In the genomic region with DNA sequence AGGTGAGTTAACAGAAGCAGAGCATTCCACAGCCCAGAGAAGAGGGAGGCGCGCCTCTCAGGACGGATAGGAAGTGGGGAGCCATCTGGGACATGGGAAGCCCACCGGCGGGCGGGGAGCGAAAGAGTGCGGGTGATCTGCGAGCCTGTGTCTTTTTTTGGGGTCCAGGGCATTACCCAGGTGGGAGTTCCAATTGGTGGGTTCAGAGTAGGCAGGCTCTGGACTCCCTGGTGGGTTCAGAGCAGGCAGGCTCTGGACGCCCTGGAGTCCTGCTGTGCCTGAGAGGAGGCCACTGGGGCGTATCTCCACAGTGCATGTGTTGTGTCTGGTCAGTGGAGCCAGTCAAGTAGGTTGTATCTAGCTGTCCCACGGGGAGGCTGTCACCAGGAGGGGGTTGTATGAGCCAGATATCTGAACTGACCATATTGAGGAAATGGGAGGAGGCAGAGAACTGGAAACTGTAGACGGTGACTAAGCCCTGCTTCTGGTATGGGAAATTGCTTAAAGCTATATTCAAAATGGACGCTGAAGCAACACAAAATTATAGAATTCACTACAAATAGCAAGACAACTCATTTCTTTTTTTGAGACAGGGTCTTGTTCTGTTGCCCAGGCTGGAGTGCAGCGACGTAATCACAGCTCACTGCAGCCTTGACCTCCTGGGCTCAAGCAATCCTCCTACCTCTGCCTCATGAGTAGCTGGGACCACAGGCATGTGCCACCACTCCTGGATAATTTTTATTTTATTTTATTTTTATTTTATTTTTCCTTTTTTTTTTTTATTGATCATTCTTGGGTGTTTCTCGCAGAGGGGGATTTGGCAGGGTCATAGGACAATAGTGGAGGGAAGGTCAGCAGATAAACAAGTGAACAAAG, we compare ENCODE assay signal across 8 cellular contexts. TPM values are rescaled to one million over a fixed set of nuclear protein-coding genes. Genes with fewer than 3 reads are reported as not detected.
DNase-seq lines count a peak whose midpoint lies in the region; ATAC-seq and TF ChIP-seq lines count a peak whose summit lies in the region.

No MANE protein-coding gene starts in this region.

- peaks cover 34% of the 10 kb centered on the region for H3K4me1 ChIP-seq in Karpas-422 (ENCODE audit: low read length)

- no peak overlapping the region for H2AFZ ChIP-seq in Karpas-422 (ENCODE audit: low read length)

- no peaks in the 10 kb centered on the region for H3K79me2 ChIP-seq in Karpas-422 (ENCODE audit: low read length)

- no peaks in the 10 kb centered on the region for H3K36me3 ChIP-seq in Karpas-422 (ENCODE audit: insufficient read depth, low read length)

- peak; percentile 50 for ATAC-seq in GM21529 (IDR thresholded peaks at IDR 0.05; ENCODE audit: unreplicated experiment)

- H3K4me3 ChIP-seq in Karpas-422 (ENCODE audit: low read length) (no peak overlapping the region), epithelial cell of proximal tubule (ENCODE audit: low read depth, low read length) (no peak overlapping the region)

- no peak overlapping the region for H3K4me2 ChIP-seq in Karpas-422 (ENCODE audit: low read depth, low read length, poor library complexity, severe bottlenecking)

- no peak for TF ChIP-seq CTCF in epithelial cell of proximal tubule (conservative IDR thresholded peaks at IDR 0.05; ENCODE audit: low read depth, low read length)

- no peaks in the 10 kb centered on the region for H3K9me2 ChIP-seq in Karpas-422 (replicated peaks; ENCODE audit: insufficient read depth, low read length)

- H3K9me3 ChIP-seq in Karpas-422 (ENCODE audit: low read length), result no peaks in the 10 kb centered on the region

- no peak overlapping the region for H3K9ac ChIP-seq in Karpas-422 (ENCODE audit: low read length)

- no peak overlapping the region for H3K27ac ChIP-seq in Karpas-422 (ENCODE audit: low read length)

- DNase-seq in GM03348 (ENCODE audit: low spot score) (peak; percentile 44), Karpas-422 (peak; percentile 71), epithelial cell of proximal tubule (ENCODE audit: low read depth) (peak; percentile 26), NCI-H510A (lab: John Stamatoyannopoulos, UW) (no peak), NCI-H187 (lab: John Stamatoyannopoulos, UW) (no peak), SW480 (ENCODE audit: low spot score) (no peak), epidermal melanocyte (ENCODE audit: insufficient read length, low spot score) (no peak)

- no peaks in the 10 kb centered on the region for H4K20me1 ChIP-seq in Karpas-422 (ENCODE audit: insufficient read depth, low read depth, low read length)

- H3K27me3 ChIP-seq in Karpas-422 (ENCODE audit: low read length), result no peaks in the 10 kb centered on the region

RNA-seq across cellular contexts. Expression of gene CHST2, which starts 34.5 kb away (rescaled TPM):
- 14.3 and 23.8 TPM in 2 replicates for total RNA-seq in Karpas-422 (2014; rRNA removed; shearing (Covaris generic); ENCODE audit: low replicate concordance)
- total RNA-seq in epithelial cell of proximal tubule, result 1.4 and 2.2 TPM in 2 replicates

Comparison
In these comparisons a context has a peak if more than half of its experiments do, and no peak if none do; other contexts are left out.
1. DNase-seq: peak in GM03348 (single experiment), Karpas-422 (single experiment) and epithelial cell of proximal tubule (single experiment); none in NCI-H510A (single experiment), NCI-H187 (0 of 2), SW480 (single experiment) and epidermal melanocyte (single experiment).